1 cellular context compared by ENCODE assay signal in the genomic region with DNA sequence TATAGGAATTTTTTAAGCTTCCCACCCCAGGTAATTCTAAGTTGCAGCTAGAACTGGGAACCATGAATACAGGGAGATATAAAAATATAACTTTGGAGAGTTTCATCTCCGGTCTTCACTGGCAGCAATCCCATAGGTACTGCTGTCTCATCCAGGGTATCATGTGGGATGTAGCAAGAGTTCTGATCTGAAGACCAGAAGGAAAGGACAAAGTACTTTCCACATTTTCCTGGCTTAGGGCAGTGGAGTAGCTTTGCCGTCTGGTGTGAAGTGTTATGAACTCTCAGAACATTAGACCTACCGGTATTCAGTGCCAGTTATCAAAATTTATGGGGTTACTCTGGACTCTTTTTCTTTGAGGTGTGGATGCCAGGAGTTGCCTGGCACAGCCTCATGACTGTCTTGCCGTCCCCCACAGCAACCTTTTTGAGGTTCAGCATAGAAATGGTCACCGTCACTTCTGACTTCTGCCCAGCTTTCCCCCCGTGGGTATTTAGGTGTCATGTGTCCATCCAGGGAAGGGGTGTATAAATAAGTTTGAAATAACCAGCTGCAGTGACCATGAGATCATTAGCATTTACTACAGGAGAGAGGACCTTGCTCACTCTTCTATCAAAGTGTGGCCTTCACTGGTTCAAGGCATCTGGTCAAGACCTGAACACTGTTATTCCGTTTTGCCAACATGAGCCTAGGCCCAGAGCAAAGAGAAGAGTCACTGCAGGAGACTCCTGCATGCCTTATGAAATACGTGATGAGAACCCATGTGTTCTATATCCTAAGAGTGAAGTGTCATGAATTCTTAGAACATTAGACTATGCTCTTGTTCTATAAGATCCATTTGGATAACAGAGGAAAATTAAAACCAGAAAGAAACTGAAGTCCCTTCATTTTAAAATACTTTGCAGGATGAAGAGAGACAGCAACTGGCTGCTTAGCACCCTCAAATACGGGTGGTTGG.
TF ChIP-seq lines count a peak whose summit lies in the region.

No MANE protein-coding gene starts in this region.

TF ChIP-seq in HepG2, 621 proteins besides CTCF, POLR2A, EP300 and RAD21:
- TF ChIP-seq ZNF205 (CRISPR knock-in tag; IDR thresholded peaks at IDR 0.05): no peak
- TF ChIP-seq, protein P1, sequence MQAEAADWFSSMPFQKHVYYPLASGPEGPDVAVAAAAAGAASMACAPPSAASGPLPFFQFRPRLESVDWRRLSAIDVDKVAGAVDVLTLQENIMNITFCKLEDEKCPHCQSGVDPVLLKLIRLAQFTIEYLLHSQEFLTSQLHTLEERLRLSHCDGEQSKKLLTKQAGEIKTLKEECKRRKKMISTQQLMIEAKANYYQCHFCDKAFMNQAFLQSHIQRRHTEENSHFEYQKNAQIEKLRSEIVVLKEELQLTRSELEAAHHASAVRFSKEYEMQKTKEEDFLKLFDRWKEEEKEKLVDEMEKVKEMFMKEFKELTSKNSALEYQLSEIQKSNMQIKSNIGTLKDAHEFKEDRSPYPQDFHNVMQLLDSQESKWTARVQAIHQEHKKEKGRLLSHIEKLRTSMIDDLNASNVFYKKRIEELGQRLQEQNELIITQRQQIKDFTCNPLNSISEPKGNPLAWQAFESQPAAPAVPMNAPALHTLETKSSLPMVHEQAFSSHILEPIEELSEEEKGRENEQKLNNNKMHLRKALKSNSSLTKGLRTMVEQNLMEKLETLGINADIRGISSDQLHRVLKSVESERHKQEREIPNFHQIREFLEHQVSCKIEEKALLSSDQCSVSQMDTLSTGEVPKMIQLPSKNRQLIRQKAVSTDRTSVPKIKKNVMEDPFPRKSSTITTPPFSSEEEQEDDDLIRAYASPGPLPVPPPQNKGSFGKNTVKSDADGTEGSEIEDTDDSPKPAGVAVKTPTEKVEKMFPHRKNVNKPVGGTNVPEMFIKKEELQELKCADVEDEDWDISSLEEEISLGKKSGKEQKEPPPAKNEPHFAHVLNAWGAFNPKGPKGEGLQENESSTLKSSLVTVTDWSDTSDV (CRISPR knock-in tag; IDR thresholded peaks at IDR 0.05): no peak
- no peak for TF ChIP-seq RFX1 (IDR thresholded peaks at IDR 0.05)
- TF ChIP-seq, protein P2, sequence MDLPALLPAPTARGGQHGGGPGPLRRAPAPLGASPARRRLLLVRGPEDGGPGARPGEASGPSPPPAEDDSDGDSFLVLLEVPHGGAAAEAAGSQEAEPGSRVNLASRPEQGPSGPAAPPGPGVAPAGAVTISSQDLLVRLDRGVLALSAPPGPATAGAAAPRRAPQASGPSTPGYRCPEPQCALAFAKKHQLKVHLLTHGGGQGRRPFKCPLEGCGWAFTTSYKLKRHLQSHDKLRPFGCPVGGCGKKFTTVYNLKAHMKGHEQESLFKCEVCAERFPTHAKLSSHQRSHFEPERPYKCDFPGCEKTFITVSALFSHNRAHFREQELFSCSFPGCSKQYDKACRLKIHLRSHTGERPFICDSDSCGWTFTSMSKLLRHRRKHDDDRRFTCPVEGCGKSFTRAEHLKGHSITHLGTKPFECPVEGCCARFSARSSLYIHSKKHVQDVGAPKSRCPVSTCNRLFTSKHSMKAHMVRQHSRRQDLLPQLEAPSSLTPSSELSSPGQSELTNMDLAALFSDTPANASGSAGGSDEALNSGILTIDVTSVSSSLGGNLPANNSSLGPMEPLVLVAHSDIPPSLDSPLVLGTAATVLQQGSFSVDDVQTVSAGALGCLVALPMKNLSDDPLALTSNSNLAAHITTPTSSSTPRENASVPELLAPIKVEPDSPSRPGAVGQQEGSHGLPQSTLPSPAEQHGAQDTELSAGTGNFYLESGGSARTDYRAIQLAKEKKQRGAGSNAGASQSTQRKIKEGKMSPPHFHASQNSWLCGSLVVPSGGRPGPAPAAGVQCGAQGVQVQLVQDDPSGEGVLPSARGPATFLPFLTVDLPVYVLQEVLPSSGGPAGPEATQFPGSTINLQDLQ (CRISPR knock-in tag; IDR thresholded peaks at IDR 0.05): no peak
- TF ChIP-seq HOXA9 (CRISPR knock-in tag; IDR thresholded peaks at IDR 0.05; ENCODE audit: borderline replicate concordance): no peak
- TF ChIP-seq NR2F1 (CRISPR knock-in tag; IDR thresholded peaks at IDR 0.05): no peak
- TF ChIP-seq, protein P3, sequence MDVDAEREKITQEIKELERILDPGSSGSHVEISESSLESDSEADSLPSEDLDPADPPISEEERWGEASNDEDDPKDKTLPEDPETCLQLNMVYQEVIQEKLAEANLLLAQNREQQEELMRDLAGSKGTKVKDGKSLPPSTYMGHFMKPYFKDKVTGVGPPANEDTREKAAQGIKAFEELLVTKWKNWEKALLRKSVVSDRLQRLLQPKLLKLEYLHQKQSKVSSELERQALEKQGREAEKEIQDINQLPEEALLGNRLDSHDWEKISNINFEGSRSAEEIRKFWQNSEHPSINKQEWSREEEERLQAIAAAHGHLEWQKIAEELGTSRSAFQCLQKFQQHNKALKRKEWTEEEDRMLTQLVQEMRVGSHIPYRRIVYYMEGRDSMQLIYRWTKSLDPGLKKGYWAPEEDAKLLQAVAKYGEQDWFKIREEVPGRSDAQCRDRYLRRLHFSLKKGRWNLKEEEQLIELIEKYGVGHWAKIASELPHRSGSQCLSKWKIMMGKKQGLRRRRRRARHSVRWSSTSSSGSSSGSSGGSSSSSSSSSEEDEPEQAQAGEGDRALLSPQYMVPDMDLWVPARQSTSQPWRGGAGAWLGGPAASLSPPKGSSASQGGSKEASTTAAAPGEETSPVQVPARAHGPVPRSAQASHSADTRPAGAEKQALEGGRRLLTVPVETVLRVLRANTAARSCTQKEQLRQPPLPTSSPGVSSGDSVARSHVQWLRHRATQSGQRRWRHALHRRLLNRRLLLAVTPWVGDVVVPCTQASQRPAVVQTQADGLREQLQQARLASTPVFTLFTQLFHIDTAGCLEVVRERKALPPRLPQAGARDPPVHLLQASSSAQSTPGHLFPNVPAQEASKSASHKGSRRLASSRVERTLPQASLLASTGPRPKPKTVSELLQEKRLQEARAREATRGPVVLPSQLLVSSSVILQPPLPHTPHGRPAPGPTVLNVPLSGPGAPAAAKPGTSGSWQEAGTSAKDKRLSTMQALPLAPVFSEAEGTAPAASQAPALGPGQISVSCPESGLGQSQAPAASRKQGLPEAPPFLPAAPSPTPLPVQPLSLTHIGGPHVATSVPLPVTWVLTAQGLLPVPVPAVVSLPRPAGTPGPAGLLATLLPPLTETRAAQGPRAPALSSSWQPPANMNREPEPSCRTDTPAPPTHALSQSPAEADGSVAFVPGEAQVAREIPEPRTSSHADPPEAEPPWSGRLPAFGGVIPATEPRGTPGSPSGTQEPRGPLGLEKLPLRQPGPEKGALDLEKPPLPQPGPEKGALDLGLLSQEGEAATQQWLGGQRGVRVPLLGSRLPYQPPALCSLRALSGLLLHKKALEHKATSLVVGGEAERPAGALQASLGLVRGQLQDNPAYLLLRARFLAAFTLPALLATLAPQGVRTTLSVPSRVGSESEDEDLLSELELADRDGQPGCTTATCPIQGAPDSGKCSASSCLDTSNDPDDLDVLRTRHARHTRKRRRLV (CRISPR knock-in tag; IDR thresholded peaks at IDR 0.05): no peak
- TF ChIP-seq ZNF746 (CRISPR knock-in tag; IDR thresholded peaks at IDR 0.05): no peak
- TF ChIP-seq, protein P4, sequence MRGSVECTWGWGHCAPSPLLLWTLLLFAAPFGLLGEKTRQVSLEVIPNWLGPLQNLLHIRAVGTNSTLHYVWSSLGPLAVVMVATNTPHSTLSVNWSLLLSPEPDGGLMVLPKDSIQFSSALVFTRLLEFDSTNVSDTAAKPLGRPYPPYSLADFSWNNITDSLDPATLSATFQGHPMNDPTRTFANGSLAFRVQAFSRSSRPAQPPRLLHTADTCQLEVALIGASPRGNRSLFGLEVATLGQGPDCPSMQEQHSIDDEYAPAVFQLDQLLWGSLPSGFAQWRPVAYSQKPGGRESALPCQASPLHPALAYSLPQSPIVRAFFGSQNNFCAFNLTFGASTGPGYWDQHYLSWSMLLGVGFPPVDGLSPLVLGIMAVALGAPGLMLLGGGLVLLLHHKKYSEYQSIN (CRISPR knock-in tag; IDR thresholded peaks at IDR 0.05; ENCODE audit: borderline replicate concordance): no peak
- no peak for TF ChIP-seq CREB1 (IDR thresholded peaks at IDR 0.05)
- no peak for TF ChIP-seq CREB1 (CRISPR knock-in tag; IDR thresholded peaks at IDR 0.05)
